Comparison of ENCODE assay signal across 11 cellular contexts in genomic region chr5:9597322-9597721, GRCh38. TPM values are rescaled to one million over a fixed set of nuclear protein-coding genes. Genes with fewer than 3 reads are reported as not detected.
"Had no signal": no experiment of that assay in that cellular context is flagged by ENCODE, and none has a peak within 500 bp of the region (broad histone marks: within the 10 kb centered on the region; RNA-seq: fewer than 3 reads in every experiment).

No MANE protein-coding gene starts in this region.

RNA-seq across cellular contexts. Expression of gene TAS2R1, which starts 32.8 kb away (rescaled TPM):
- total RNA-seq: activated B cell treated with CpG ODN at 0.5 μM for 24 hours; activated CD8-positive, alpha-beta T cell treated with anti-CD3 and anti-CD28 coated beads for 36 hours; activated T-cell treated with anti-CD3 and anti-CD28 coated beads, Interleukin-2, amount 50 U/mL, for 4 hours; activated T-helper 17 cell treated with anti-CD3 and anti-CD28 coated beads, Interleukin-2, amount 50 U/mL, for 72 hours; astrocyte; dermis blood vessel endothelial cell; esophagus muscularis mucosa; foreskin keratinocyte; gastrocnemius medialis; T-helper 17 cell had no signal
- polyA plus RNA-seq: adipose tissue, foreskin keratinocyte had no signal

RNA-seq across cellular contexts. Expression of gene SEMA5A, which starts 51.4 kb away (rescaled TPM):
- total RNA-seq: activated B cell treated with CpG ODN at 0.5 μM for 24 hours; activated CD8-positive, alpha-beta T cell treated with anti-CD3 and anti-CD28 coated beads for 36 hours; activated T-helper 17 cell treated with anti-CD3 and anti-CD28 coated beads, Interleukin-2, amount 50 U/mL, for 72 hours had no signal
